In the genomic region with DNA sequence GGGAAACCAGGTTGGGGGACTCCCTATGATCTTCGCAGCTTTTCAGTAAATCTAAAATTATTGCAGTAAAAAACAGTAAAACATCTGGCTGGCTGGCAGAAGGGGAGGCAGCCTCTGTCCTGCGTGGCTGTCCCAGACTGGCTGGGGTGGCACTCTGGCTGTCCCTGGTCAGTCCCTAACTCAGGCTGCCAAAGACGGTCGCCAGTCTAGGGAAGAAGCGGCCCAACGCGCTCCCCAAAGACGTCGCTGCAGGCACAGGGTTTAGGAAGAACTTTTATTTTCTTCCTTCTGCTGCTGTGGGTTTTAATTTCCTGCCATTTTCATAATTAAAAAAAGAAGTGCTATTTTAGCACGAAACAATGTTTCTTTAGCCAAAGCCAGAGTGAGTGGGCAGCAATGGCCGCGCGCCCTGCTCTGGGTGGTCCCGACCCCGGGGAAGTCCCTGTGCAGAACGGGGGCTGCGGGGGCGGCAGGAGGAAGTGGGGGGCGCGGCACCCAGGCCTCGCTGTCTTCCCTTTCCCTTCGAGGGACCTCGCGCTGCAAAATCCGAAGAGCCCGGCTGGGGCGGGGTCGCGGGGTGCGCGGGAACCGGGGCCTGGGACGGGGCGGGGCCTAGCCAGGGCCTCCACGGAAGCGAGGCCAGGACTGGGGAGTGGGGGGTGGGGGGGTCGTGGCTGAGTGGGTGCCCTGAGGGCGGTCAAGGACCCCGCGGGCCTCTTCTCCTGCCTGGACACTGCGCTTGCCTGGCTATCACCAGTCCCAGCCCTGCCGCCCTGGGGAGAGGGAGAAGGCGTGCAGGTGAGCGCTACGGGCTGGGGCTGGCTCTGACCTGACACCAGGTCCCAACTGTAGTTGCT, we compare ENCODE assay signal across 10 cellular contexts. TPM values are rescaled to one million over a fixed set of nuclear protein-coding genes. Genes with fewer than 3 reads are reported as not detected.
A peak's percentile ranks its signal among the peaks of the same experiment; 100 is the strongest.
DNase-seq lines count a peak whose midpoint lies in the region; ATAC-seq and TF ChIP-seq lines count a peak whose summit lies in the region.
"Had no signal": no experiment of that assay in that cellular context is flagged by ENCODE, and none has a peak within 500 bp of the region (broad histone marks: within the 10 kb centered on the region; RNA-seq: fewer than 3 reads in every experiment).

No MANE protein-coding gene starts in this region.

- H3F3A ChIP-seq in OCI-LY1 (ENCODE audit: insufficient read depth, low read length) = no peaks in the 10 kb centered on the region

- H3K27me3 ChIP-seq in OCI-LY1 (ENCODE audit: insufficient read depth, low read length) = no peaks in the 10 kb centered on the region
- no peaks in the 10 kb centered on the region for H3K27me3 ChIP-seq in mammary epithelial cell (ENCODE audit: insufficient read depth, low read length)
- H3K27me3 ChIP-seq in naive thymus-derived CD4-positive, alpha-beta T cell (ENCODE audit: control insufficient read depth in 2 of 2, insufficient read depth in 2 of 2, low read length in 2 of 2) = no peaks in the 10 kb centered on the region

- H3K36me3 ChIP-seq in OCI-LY1 (ENCODE audit: insufficient read depth, low read length) (no peaks in the 10 kb centered on the region), mammary epithelial cell (ENCODE audit: insufficient read depth, low read length) (no peaks in the 10 kb centered on the region)
- H3K36me3 ChIP-seq in naive thymus-derived CD4-positive, alpha-beta T cell (ENCODE audit: control insufficient read depth in 2 of 3, insufficient read depth in 3 of 3, low read length in 3 of 3) = no peaks in the 10 kb centered on the region
- H3K36me3 ChIP-seq: neutrophil had no signal

- DNase-seq in CD14-positive monocyte (ENCODE audit: low spot score) (no peak), mammary epithelial cell (no peak), SHP77 (lab: John Stamatoyannopoulos, UW) (no peak), cerebellum (ENCODE audit: low spot score) (no peak), NCI-H1105 (lab: John Stamatoyannopoulos, UW) (no peak)
- DNase-seq in naive thymus-derived CD4-positive, alpha-beta T cell = peak in 3 of 9 donors; percentile 18 to 43 (median 19)
- DNase-seq: DND-41 had no signal

- BruUV-seq in mammary epithelial cell (replicated peaks; lab: Mats Ljungman, UMichigan) = no TSS peak

- no peaks in the 10 kb centered on the region for H3K9me3 Mint-ChIP-seq in CD14-positive monocyte
- peaks cover 0 to 2% (median 0%) of the 10 kb centered on the region in 11 donors for H3K9me3 Mint-ChIP-seq in naive thymus-derived CD4-positive, alpha-beta T cell

- H2AFZ ChIP-seq in OCI-LY1 (ENCODE audit: low read length) (no peak overlapping the region), mammary epithelial cell (ENCODE audit: low read depth, low read length) (no peak overlapping the region)

- TF ChIP-seq CTCF in CD14-positive monocyte (IDR thresholded peaks at IDR 0.05) (no peak), OCI-LY1 (IDR thresholded peaks at IDR 0.05; ENCODE audit: low read length) (no peak), mammary epithelial cell (conservative IDR thresholded peaks at IDR 0.05 in 1 of 2, IDR thresholded peaks at IDR 0.05 in 1 of 2; ENCODE audit: extremely low read depth in 1 of 2, insufficient read depth in 1 of 2, low read depth in 1 of 2, low read length in 2 of 2) (no peak)

- intact Hi-C loops in CD14-positive monocyte (cut with micrococcal nuclease) = no loop called here
- intact Hi-C loops in mammary epithelial cell (cut with micrococcal nuclease) = no loop called here
- intact Hi-C loops in naive thymus-derived CD4-positive, alpha-beta T cell (cut with micrococcal nuclease) = loop anchor here in 1 of 2 donors (1.0 kb wide), 1 partner anchor 8 kb away; no protein-coding TSS in a partner anchor

- ATAC-seq in naive thymus-derived CD4-positive, alpha-beta T cell = peak; percentile 45
- ATAC-seq in HG03457 (IDR thresholded peaks at IDR 0.05; ENCODE audit: unreplicated experiment) = no peak

- peaks cover 6 to 23% (median 21%) of the 10 kb centered on the region in 3 donors for H3K27me3 Mint-ChIP-seq in CD14-positive monocyte (ENCODE audit: low read depth in 3 of 3)
- H3K27me3 Mint-ChIP-seq in naive thymus-derived CD4-positive, alpha-beta T cell = peaks cover 0 to under 1% (median 0%) of the 10 kb centered on the region in 5 donors

- peak overlapping the region; percentile 60 for H3K4me2 ChIP-seq in OCI-LY1 (ENCODE audit: low read length)
- H3K4me2 ChIP-seq in mammary epithelial cell (ENCODE audit: insufficient read depth, low read depth, low read length) = peak overlapping the region; percentile 35

- POLR2A ChIA-PET in naive thymus-derived CD4-positive, alpha-beta T cell (lab: Charles Lee) = interaction anchor here (0.9 to 7.7 kb wide), 4 partner anchors 7 to 139 kb away, joined by 4 to 74 read pairs (median 5); partner anchors contain the start of gene NSD2

- peak overlapping the region; percentile 70 to 88 for H3K4me3 Mint-ChIP-seq in CD14-positive monocyte
- peak overlapping the region; percentile 67 to 93 (median 87) for H3K4me3 Mint-ChIP-seq in naive thymus-derived CD4-positive, alpha-beta T cell

- H3K36me3 Mint-ChIP-seq in CD14-positive monocyte = no peaks in the 10 kb centered on the region
- H3K36me3 Mint-ChIP-seq in naive thymus-derived CD4-positive, alpha-beta T cell = no peaks in the 10 kb centered on the region

- H3K27ac ChIP-seq in OCI-LY1 (ENCODE audit: low read depth, low read length, poor library complexity, severe bottlenecking) (no peak overlapping the region), mammary epithelial cell (ENCODE audit: insufficient read depth, low read depth, low read length) (no peak overlapping the region)
- peak overlapping the region; percentile 69 for H3K27ac ChIP-seq in naive thymus-derived CD4-positive, alpha-beta T cell (ENCODE audit: low read depth, low read length)
- H3K27ac ChIP-seq: neutrophil had no signal

- H3K27ac Mint-ChIP-seq in CD14-positive monocyte = no peak overlapping the region
- H3K27ac Mint-ChIP-seq in naive thymus-derived CD4-positive, alpha-beta T cell = peak overlapping the region; percentile 52 to 90 (median 87)

- peaks cover 19% of the 10 kb centered on the region for H3K4me1 Mint-ChIP-seq in CD14-positive monocyte
- H3K4me1 Mint-ChIP-seq in naive thymus-derived CD4-positive, alpha-beta T cell = peaks cover 12 to 27% (median 25%) of the 10 kb centered on the region in 7 donors

- WGBS in mammary epithelial cell (ENCODE audit: low coverage, missing lambda C conversion rate) = 38% methylated on average over 14 of the region's 45 CpGs

- H4K20me1 ChIP-seq in OCI-LY1 (ENCODE audit: insufficient read depth, low read length) (no peaks in the 10 kb centered on the region), mammary epithelial cell (ENCODE audit: insufficient read depth, low read length) (no peaks in the 10 kb centered on the region)

- CTCF ChIA-PET in mammary epithelial cell (lab: Charles Lee; ENCODE audit: low non-redundant PET) = no interaction called here
- CTCF ChIA-PET in naive thymus-derived CD4-positive, alpha-beta T cell (lab: Charles Lee) = interaction anchor here (0.6 to 2.1 kb wide), 2 partner anchors 38 to 119 kb away, joined by 3 to 7 read pairs; no protein-coding TSS in a partner anchor

- no peaks in the 10 kb centered on the region for H3K9me2 ChIP-seq in OCI-LY1 (ENCODE audit: low read depth, low read length)

- no peaks in the 10 kb centered on the region for H3K79me2 ChIP-seq in OCI-LY1 (ENCODE audit: insufficient read depth, low read length)
- H3K79me2 ChIP-seq in mammary epithelial cell (ENCODE audit: insufficient read depth, low read length) = peaks cover 10% of the 10 kb centered on the region

- H3K4me3 ChIP-seq in OCI-LY1 (ENCODE audit: low read depth, low read length, poor library complexity, severe bottlenecking) = peak overlapping the region; percentile 39
- no peak overlapping the region for H3K4me3 ChIP-seq in mammary epithelial cell (replicated peaks in 1 of 3; ENCODE audit: insufficient read depth in 1 of 3, low read depth in 2 of 3, low read length in 3 of 3)
- peak overlapping the region; percentile 39 for H3K4me3 ChIP-seq in naive thymus-derived CD4-positive, alpha-beta T cell (ENCODE audit: low read length)

- no peaks in the 10 kb centered on the region for H3K9me3 ChIP-seq in OCI-LY1 (ENCODE audit: low read length)
- H3K9me3 ChIP-seq in mammary epithelial cell (replicated peaks; ENCODE audit: insufficient read depth, low read length) = no peaks in the 10 kb centered on the region
- H3K9me3 ChIP-seq in naive thymus-derived CD4-positive, alpha-beta T cell (ENCODE audit: control insufficient read depth in 2 of 3, low read length in 3 of 3) = no peaks in the 10 kb centered on the region
- H3K9me3 ChIP-seq: neutrophil had no signal

- in situ Hi-C loops in mammary epithelial cell (cut with MboI; ENCODE audit: low sequenced_read_pairs in 2 of 2) = no loop called here

- H3K4me1 ChIP-seq in OCI-LY1 (ENCODE audit: insufficient read depth, low read length, severe bottlenecking) (peaks cover 19% of the 10 kb centered on the region), mammary epithelial cell (ENCODE audit: insufficient read depth, low read length) (peaks cover 5% of the 10 kb centered on the region)
- H3K4me1 ChIP-seq in naive thymus-derived CD4-positive, alpha-beta T cell (ENCODE audit: control insufficient read depth in 2 of 2, insufficient read depth in 2 of 2, low read length in 2 of 2) = peaks cover 0 to 22% of the 10 kb centered on the region in 2 donors

- peak overlapping the region; percentile 37; the same call in 1 of the 2 replicates for H3K9ac ChIP-seq in OCI-LY1 (ENCODE audit: low read length)
- H3K9ac ChIP-seq in mammary epithelial cell (ENCODE audit: insufficient read depth, low read length) = no peak overlapping the region

- dilution Hi-C loops in mammary epithelial cell (cut with HindIII; ENCODE audit: low sequenced_read_pairs) = no loop called here

RNA-seq across cellular contexts. Expression of gene LETM1, which starts 6.3 kb away (rescaled TPM):
- polyA plus RNA-seq in CD14-positive monocyte = 1 to 10 TPM; 6.2 to 9.0 TPM
- 10 to 100 TPM; 71.2 to 79.6 TPM for total RNA-seq in mammary epithelial cell
- 31.8 TPM for polyA plus RNA-seq in mammary epithelial cell
- polyA minus RNA-seq in mammary epithelial cell = 71.2 TPM
- total RNA-seq in naive thymus-derived CD4-positive, alpha-beta T cell = 10 to 100 TPM; 29.5 to 56.4 (median 36.0) TPM
- polyA plus RNA-seq in naive thymus-derived CD4-positive, alpha-beta T cell = 10 to 100 TPM in 1 of 2 donors, 1 to 10 TPM in 1; 7.7 to 12.0 TPM
- 46.5 TPM for total RNA-seq in cerebellum

RNA-seq across cellular contexts. Expression of gene NSD2, which starts 8.9 kb away (rescaled TPM):
- polyA plus RNA-seq in CD14-positive monocyte = 1 to 10 TPM; 1.9 to 2.3 TPM
- 10 to 100 TPM; 23.2 to 68.8 TPM for total RNA-seq in mammary epithelial cell
- polyA plus RNA-seq in mammary epithelial cell = 26.2 TPM
- 134 TPM for polyA minus RNA-seq in mammary epithelial cell
- total RNA-seq in naive thymus-derived CD4-positive, alpha-beta T cell = 100 to 1,000 TPM in 1 of 5 experiments, 10 to 100 TPM in 4; 35.4 to 207 (median 38.5) TPM
- polyA plus RNA-seq in naive thymus-derived CD4-positive, alpha-beta T cell = 1 to 10 TPM; 2.7 to 7.9 TPM
- total RNA-seq in cerebellum = 119 TPM

Comparison
In these comparisons a context has a peak if more than half of its experiments do, and no peak if none do; other contexts are left out.
1. H3K27ac Mint-ChIP-seq: peak in naive thymus-derived CD4-positive, alpha-beta T cell (9 of 9); none in CD14-positive monocyte (0 of 7).
2. H3K4me3 ChIP-seq: peak in OCI-LY1 (single experiment) and naive thymus-derived CD4-positive, alpha-beta T cell (single experiment); none in mammary epithelial cell (0 of 3).